Comparison of ENCODE assay signal across 13 cellular contexts in genomic region chr5:1484416-1485319, GRCh38. TPM values are rescaled to one million over a fixed set of nuclear protein-coding genes. Genes with fewer than 3 reads are reported as not detected.
DNase-seq lines count a peak whose midpoint lies in the region; ATAC-seq and TF ChIP-seq lines count a peak whose summit lies in the region.
"Had no signal": no experiment of that assay in that cellular context is flagged by ENCODE, and none has a peak within 500 bp of the region (broad histone marks: within the 10 kb centered on the region; RNA-seq: fewer than 3 reads in every experiment).

No MANE protein-coding gene starts in this region.

- peaks cover 77% of the 10 kb centered on the region for H3K36me3 Mint-ChIP-seq in activated B cell treated with CpG ODN at 0.5 μM for 24 hours (ENCODE audit: low read depth)

- ATAC-seq in GM18498 (IDR thresholded peaks at IDR 0.05; ENCODE audit: unreplicated experiment) (peak; percentile 46), GM19397 (IDR thresholded peaks at IDR 0.05; ENCODE audit: unreplicated experiment) (peak; percentile 60), HG02973 (IDR thresholded peaks at IDR 0.05; ENCODE audit: unreplicated experiment) (peak; percentile 43), activated B cell treated with CpG ODN at 0.5 μM for 24 hours (ENCODE audit: low read depth) (peak; percentile 65)
- ATAC-seq: foreskin keratinocyte had no signal

- peak; percentile 75 for DNase-seq in activated B cell treated with CpG ODN at 0.5 μM for 24 hours
- DNase-seq in stimulated activated CD4-positive, alpha-beta T cell treated with anti-CD3 and anti-CD28 coated beads, Interleukin-2, amount 100 ng/mL, for 48 hours: no peak
- DNase-seq in DMS79 (lab: John Stamatoyannopoulos, UW): no peak
- no peak for DNase-seq in glomerular visceral epithelial cell (ENCODE audit: extremely low spot score)
- DNase-seq in HEK293T (ENCODE audit: extremely low spot score): no peak
- DNase-seq: activated CD4-positive, alpha-beta T cell treated with anti-CD3 and anti-CD28 coated beads, Interleukin-2, amount 10 ng/mL, durations not matched to agents 7 days and 5 days; foreskin keratinocyte; KG1 had no signal

- H3K9me3 Mint-ChIP-seq in activated B cell treated with CpG ODN at 0.5 μM for 24 hours: no peaks in the 10 kb centered on the region
- H3K9me3 Mint-ChIP-seq: activated CD4-positive, alpha-beta T cell treated with anti-CD3 and anti-CD28 coated beads, Interleukin-2, amount 10 ng/mL, durations not matched to agents 7 days and 5 days; brain had no signal

- peak overlapping the region; percentile 76 for H3K4me3 Mint-ChIP-seq in activated B cell treated with CpG ODN at 0.5 μM for 24 hours
- H3K4me3 Mint-ChIP-seq: activated CD4-positive, alpha-beta T cell treated with anti-CD3 and anti-CD28 coated beads, Interleukin-2, amount 10 ng/mL, durations not matched to agents 7 days and 5 days; brain had no signal

- H3K4me1 Mint-ChIP-seq in activated B cell treated with CpG ODN at 0.5 μM for 24 hours: peaks cover 96% of the 10 kb centered on the region
- H3K4me1 Mint-ChIP-seq: brain had no signal

- intact Hi-C loops in activated B cell treated with CpG ODN at 0.5 μM for 24 hours (cut with micrococcal nuclease): loop anchor here (1.0 to 10.0 kb wide), 5 partner anchors 11 to 140 kb away; partner anchors contain the start of gene CLPTM1L

- POLR2A ChIA-PET in activated B cell treated with CpG ODN at 0.5 μM for 24 hours (lab: Charles Lee) (interaction anchor here (0.8 to 16.5 kb wide), 19 partner anchors 6 to 344 kb away, joined by 3 to 941 read pairs (median 7); partner anchors contain the start of genes CLPTM1L and LPCAT1), HEK293T (lab: Yijun Ruan, JAX) (interaction anchor here (1.2 kb wide), 1 partner anchor 109 kb away, joined by 3 read pairs; no protein-coding TSS in a partner anchor)

- no peak for TF ChIP-seq CTCF in activated B cell treated with CpG ODN at 0.5 μM for 24 hours (IDR thresholded peaks at IDR 0.05)

- peak overlapping the region; percentile 99 for H3K27ac Mint-ChIP-seq in activated B cell treated with CpG ODN at 0.5 μM for 24 hours
- H3K27ac Mint-ChIP-seq: activated CD4-positive, alpha-beta T cell treated with anti-CD3 and anti-CD28 coated beads, Interleukin-2, amount 10 ng/mL, durations not matched to agents 7 days and 5 days had no signal

- CTCF ChIA-PET in activated B cell treated with CpG ODN at 0.5 μM for 24 hours (lab: Charles Lee): interaction anchor here (0.8 to 9.7 kb wide), 5 partner anchors 11 to 112 kb away, joined by 3 to 76 read pairs (median 7); no protein-coding TSS in a partner anchor
- CTCF ChIA-PET in HEK293T (lab: Yijun Ruan, JAX): no interaction called here

- no peaks in the 10 kb centered on the region for H3K27me3 Mint-ChIP-seq in activated B cell treated with CpG ODN at 0.5 μM for 24 hours
- H3K27me3 Mint-ChIP-seq: activated CD4-positive, alpha-beta T cell treated with anti-CD3 and anti-CD28 coated beads, Interleukin-2, amount 10 ng/mL, durations not matched to agents 7 days and 5 days; brain had no signal

TF ChIP-seq in HEK293T, 16 proteins besides CTCF, POLR2A, EP300 and RAD21:
- no peak for TF ChIP-seq HDGF (IDR thresholded peaks at IDR 0.05; ENCODE audit: borderline replicate concordance)
- no peak for TF ChIP-seq ARNT (IDR thresholded peaks at IDR 0.05)
- no peak for TF ChIP-seq CTBP1 (IDR thresholded peaks at IDR 0.05; ENCODE audit: borderline replicate concordance)
- no peak for TF ChIP-seq FOXM1 (IDR thresholded peaks at IDR 0.05; ENCODE audit: borderline replicate concordance)
- no peak for TF ChIP-seq FOXK2 (IDR thresholded peaks at IDR 0.05)
- TF ChIP-seq ELF4 (IDR thresholded peaks at IDR 0.05): no peak
- TF ChIP-seq NFRKB (IDR thresholded peaks at IDR 0.05): no peak
- TF ChIP-seq L3MBTL2 (conservative IDR thresholded peaks at IDR 0.05): no peak
- no peak for TF ChIP-seq FOXA1 (IDR thresholded peaks at IDR 0.05)
- TF ChIP-seq TARDBP (IDR thresholded peaks at IDR 0.05): no peak
- no peak for TF ChIP-seq SP1 (IDR thresholded peaks at IDR 0.05)
- TF ChIP-seq BHLHE40 (IDR thresholded peaks at IDR 0.05; ENCODE audit: borderline replicate concordance): no peak
- TF ChIP-seq PKNOX1 (IDR thresholded peaks at IDR 0.05): no peak
- no peak for TF ChIP-seq SUZ12 (IDR thresholded peaks at IDR 0.05)
- TF ChIP-seq LEF1 (IDR thresholded peaks at IDR 0.05; ENCODE audit: borderline replicate concordance): no peak
- no peak for TF ChIP-seq ZNF384 (IDR thresholded peaks at IDR 0.05)

RNA-seq across cellular contexts. Expression of gene LPCAT1, which starts 39.1 kb away (rescaled TPM):
- 246 and 269 TPM in 2 replicates for total RNA-seq in activated B cell treated with CpG ODN at 0.5 μM for 24 hours

RNA-seq across cellular contexts. Expression of gene SLC6A3, which starts 39.4 kb away (rescaled TPM):
- total RNA-seq in activated B cell treated with CpG ODN at 0.5 μM for 24 hours: 1.4 and 2.0 TPM in 2 replicates
- total RNA-seq: Daoy, foreskin keratinocyte had no signal
